ENCODE assay signal across 18 cellular contexts in the genomic region with DNA sequence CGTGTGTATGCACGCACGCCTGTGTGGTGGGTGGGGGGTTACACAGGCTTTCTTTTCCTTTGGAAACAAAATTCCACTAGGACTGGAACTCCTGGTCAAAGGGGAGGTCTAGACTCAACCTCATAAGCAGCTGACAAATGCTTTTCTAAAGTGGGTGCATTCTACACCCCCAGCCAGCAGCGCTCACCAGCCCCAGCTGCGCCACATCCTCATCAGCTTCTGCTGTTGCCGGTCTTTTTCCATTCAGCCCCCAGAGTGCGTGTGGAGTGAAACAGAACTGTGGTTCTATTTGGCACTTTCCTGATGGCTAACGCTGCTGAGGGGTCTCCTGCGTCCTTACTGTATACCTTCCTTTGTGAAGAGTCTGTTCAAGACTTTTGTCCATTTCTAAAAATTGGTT.
DNase-seq lines count a peak whose midpoint lies in the region; ATAC-seq, FAIRE-seq and TF ChIP-seq lines count a peak whose summit lies in the region.
"Had no signal": no experiment of that assay in that cellular context is flagged by ENCODE, and none has a peak within 500 bp of the region (broad histone marks: within the 10 kb centered on the region; RNA-seq: fewer than 3 reads in every experiment).

No MANE protein-coding gene starts in this region.

- TF ChIP-seq EP300 in GM12878 (IDR thresholded peaks at IDR 0.05; ENCODE audit: borderline replicate concordance in 1 of 2, control insufficient read depth in 1 of 2, low read depth in 2 of 2, low read length in 2 of 2): no peak
- TF ChIP-seq EP300 in ovary (IDR thresholded peaks at IDR 0.05): no peak

- no peak overlapping the region for H3K4me3 ChIP-seq in GM12878
- no peak overlapping the region for H3K4me3 ChIP-seq in left lung
- H3K4me3 ChIP-seq in ovary: no peak overlapping the region
- no peak overlapping the region for H3K4me3 ChIP-seq in thyroid gland (replicated peaks in 1 of 3)
- H3K4me3 ChIP-seq in hepatocyte: no peak overlapping the region
- H3K4me3 ChIP-seq: A549; BLaER1 treated with 17β-estradiol and CSF1 and Interleukin-3, amounts not matched to agents 10 nM and 100 nM; HAP-1 had no signal

- H3K9me3 ChIP-seq in GM12878 (replicated peaks; ENCODE audit: control insufficient read depth, insufficient read depth, low read length): no peaks in the 10 kb centered on the region
- H3K9me3 ChIP-seq in left lung: no peaks in the 10 kb centered on the region
- H3K9me3 ChIP-seq in ovary: no peaks in the 10 kb centered on the region
- H3K9me3 ChIP-seq in thyroid gland: no peaks in the 10 kb centered on the region
- no peaks in the 10 kb centered on the region for H3K9me3 ChIP-seq in hepatocyte (ENCODE audit: low read depth)
- H3K9me3 ChIP-seq: A549, HAP-1 had no signal

- no peak for FAIRE-seq in GM12878 (lab: Jason Lieb, UNC)
- FAIRE-seq: A549, GM19239 had no signal

- SMC1A ChIA-PET in GM12878 (lab: Charles Lee; ENCODE audit: uncharacterized antibody, unreplicated experiment): interaction anchor here (0.7 to 1.6 kb wide), 3 partner anchors 15 to 138 kb away, joined by 3 read pairs; no protein-coding TSS in a partner anchor

- H3K27ac ChIP-seq in GM12878 (ENCODE audit: control insufficient read depth, insufficient read depth): no peak overlapping the region
- no peak overlapping the region for H3K27ac ChIP-seq in left lung
- no peak overlapping the region for H3K27ac ChIP-seq in ovary
- no peak overlapping the region for H3K27ac ChIP-seq in thyroid gland
- no peak overlapping the region for H3K27ac ChIP-seq in hepatocyte
- H3K27ac ChIP-seq: 22Rv1, A549 had no signal

- CTCF ChIA-PET in GM12878 (lab: Yijun Ruan, JAX): no interaction called here

- H3K9me3 Mint-ChIP-seq in stimulated activated memory B cell treated with anti-CD40 and anti-IgM and Interleukin-4, amounts not matched to agents 10 μg/mL and 1 μg/mL and 100 μg/mL, for 72 hours: no peaks in the 10 kb centered on the region
- H3K9me3 Mint-ChIP-seq: CD8-positive, alpha-beta T cell had no signal

- RAD21 ChIA-PET in GM12878 (lab: Charles Lee; ENCODE audit: unreplicated experiment): interaction anchor here (1.6 kb wide), 1 partner anchor 34 kb away, joined by 3 read pairs; no protein-coding TSS in a partner anchor

- BruUV-seq in GM12878 (replicated peaks; lab: Mats Ljungman, UMichigan): TSS peak; percentile 12

- H3K9ac ChIP-seq in GM12878 (ENCODE audit: control insufficient read depth, insufficient read depth, low read length): no peak overlapping the region

- no peaks in the 10 kb centered on the region for H3K9me2 ChIP-seq in hepatocyte (replicated peaks; ENCODE audit: insufficient read depth)

- intact Hi-C loops in Right ventricle myocardium inferior (cut with DNase I) (no loop called here), left cardiac atrium (cut with DNase I) (no loop called here), GM12878 (cut with micrococcal nuclease; ENCODE audit: unreplicated experiment) (no loop called here), left lung (cut with DNase I) (no loop called here), ovary (cut with DNase I) (no loop called here), thyroid gland (cut with DNase I) (no loop called here)

- DNase-seq in Right ventricle myocardium inferior (ENCODE audit: missing footprints) (peak; percentile 7), left cardiac atrium (no peak), GM12878 (ENCODE audit: low read depth, low spot score) (no peak), left lung (peak in 1 of 2 donors; percentile 32), ovary (no peak), thyroid gland (no peak), hepatocyte (ENCODE audit: low spot score) (no peak)
- DNase-seq: CD8-positive, alpha-beta T cell; DMS 273 treated with DMSO at 0.1 percent for 48 hours; DMS53; DND-41; EL had no signal

- H3K4me3 Mint-ChIP-seq in stimulated activated memory B cell treated with anti-CD40 and anti-IgM and Interleukin-4, amounts not matched to agents 10 μg/mL and 1 μg/mL and 100 μg/mL, for 72 hours: no peak overlapping the region
- H3K4me3 Mint-ChIP-seq: CD8-positive, alpha-beta T cell had no signal

- peaks cover 4 to 12% of the 10 kb centered on the region in 2 experiments; a peak in 3 of 4 replicates for H3K36me3 ChIP-seq in GM12878 (ENCODE audit: control insufficient read depth in 2 of 2, insufficient read depth in 2 of 2, low read length in 1 of 2)
- no peaks in the 10 kb centered on the region for H3K36me3 ChIP-seq in left lung
- no peaks in the 10 kb centered on the region for H3K36me3 ChIP-seq in ovary
- no peaks in the 10 kb centered on the region for H3K36me3 ChIP-seq in thyroid gland
- H3K36me3 ChIP-seq in hepatocyte (replicated peaks; ENCODE audit: insufficient read depth, low read depth): no peaks in the 10 kb centered on the region

- in situ Hi-C loops in GM12878 (cut with MboI): no loop called here

- TF ChIP-seq RAD21 in GM12878 (IDR thresholded peaks at IDR 0.05; ENCODE audit: insufficient read depth, low read depth, low read length): no peak

- POLR2A ChIA-PET in GM12878 (lab: Charles Lee): no interaction called here

- no peak for TF ChIP-seq CTCF in GM12878 (IDR thresholded peaks at IDR 0.05 in 2 of 3, conservative IDR thresholded peaks at IDR 0.05 in 1 of 3; ENCODE audit: control insufficient read depth in 2 of 3, extremely low read depth in 1 of 3, insufficient read depth in 1 of 3, low read depth in 3 of 3, low read length in 3 of 3)
- no peak for TF ChIP-seq CTCF in left lung (IDR thresholded peaks at IDR 0.05)
- TF ChIP-seq CTCF in ovary (IDR thresholded peaks at IDR 0.05): no peak
- TF ChIP-seq CTCF in thyroid gland (IDR thresholded peaks at IDR 0.05): no peak
- no peak for TF ChIP-seq CTCF in hepatocyte (IDR thresholded peaks at IDR 0.05; ENCODE audit: poor library complexity)

- ATAC-seq in Right ventricle myocardium inferior (no peak), left cardiac atrium (no peak), GM12878 (no peak), left lung (peak; percentile 11)
- no peak for ATAC-seq in stimulated activated memory B cell treated with anti-CD40 and anti-IgM and Interleukin-4, amounts not matched to agents 10 μg/mL and 1 μg/mL and 100 μg/mL, for 72 hours
- ATAC-seq: A549; CD8-positive, alpha-beta T cell had no signal

- peaks cover 4% of the 10 kb centered on the region; the same call in 1 of the 2 replicates for H3K4me1 ChIP-seq in GM12878 (ENCODE audit: control insufficient read depth, insufficient read depth, low read length)
- no peaks in the 10 kb centered on the region for H3K4me1 ChIP-seq in left lung
- no peaks in the 10 kb centered on the region for H3K4me1 ChIP-seq in ovary (ENCODE audit: insufficient read depth)
- H3K4me1 ChIP-seq in thyroid gland: peaks cover 0 to 3% of the 10 kb centered on the region in 2 donors
- no peaks in the 10 kb centered on the region for H3K4me1 ChIP-seq in hepatocyte (ENCODE audit: insufficient read depth)
- H3K4me1 ChIP-seq: HAP-1 had no signal

- TF ChIP-seq POLR2A in GM12878 (IDR thresholded peaks at IDR 0.05; ENCODE audit: low read depth, low read length) (no peak), ovary (IDR thresholded peaks at IDR 0.05) (no peak), thyroid gland (IDR thresholded peaks at IDR 0.05) (no peak)

- over 99% methylated on average over 9 of the region's 9 CpGs for WGBS in GM12878 (ENCODE audit: insufficient coverage, insufficient replicate concordance, low lambda C conversion rate, missing lambda C conversion rate)
- WGBS in ovary, 3 donors: 78 to 94% (median 79%) methylated on average over 8 to 9 of the region's 9 CpGs
- 94 to 98% methylated on average over 9 of the region's 9 CpGs for WGBS in thyroid gland, 2 donors
- 94% methylated on average over 9 of the region's 9 CpGs for WGBS in hepatocyte (ENCODE audit: low lambda C conversion rate, missing lambda C conversion rate)

- H3K36me3 Mint-ChIP-seq in stimulated activated memory B cell treated with anti-CD40 and anti-IgM and Interleukin-4, amounts not matched to agents 10 μg/mL and 1 μg/mL and 100 μg/mL, for 72 hours: peaks cover 59% of the 10 kb centered on the region
- H3K36me3 Mint-ChIP-seq: CD8-positive, alpha-beta T cell had no signal

- peak overlapping the region; percentile 93 for H3K27ac Mint-ChIP-seq in stimulated activated memory B cell treated with anti-CD40 and anti-IgM and Interleukin-4, amounts not matched to agents 10 μg/mL and 1 μg/mL and 100 μg/mL, for 72 hours
- H3K27ac Mint-ChIP-seq: CD8-positive, alpha-beta T cell had no signal

- H3K27me3 Mint-ChIP-seq in stimulated activated memory B cell treated with anti-CD40 and anti-IgM and Interleukin-4, amounts not matched to agents 10 μg/mL and 1 μg/mL and 100 μg/mL, for 72 hours: no peaks in the 10 kb centered on the region

- H3K4me1 Mint-ChIP-seq in stimulated activated memory B cell treated with anti-CD40 and anti-IgM and Interleukin-4, amounts not matched to agents 10 μg/mL and 1 μg/mL and 100 μg/mL, for 72 hours: peaks cover 68% of the 10 kb centered on the region

- H3K4me2 ChIP-seq in GM12878 (ENCODE audit: control insufficient read depth, insufficient read depth): no peak overlapping the region
- no peak overlapping the region for H3K4me2 ChIP-seq in hepatocyte
- H3K4me2 ChIP-seq: A549 had no signal

- H3K27me3 ChIP-seq in GM12878 (replicated peaks in 1 of 2; ENCODE audit: control insufficient read depth in 2 of 2, insufficient read depth in 2 of 2, low read length in 1 of 2) (no peaks in the 10 kb centered on the region), left lung (no peaks in the 10 kb centered on the region), ovary (no peaks in the 10 kb centered on the region), thyroid gland (no peaks in the 10 kb centered on the region), hepatocyte (no peaks in the 10 kb centered on the region)

- H2AFZ ChIP-seq in GM12878 (ENCODE audit: control insufficient read depth, low read depth, low read length) (no peak overlapping the region), hepatocyte (no peak overlapping the region)

- no peaks in the 10 kb centered on the region for H4K20me1 ChIP-seq in GM12878 (ENCODE audit: control insufficient read depth, insufficient read depth)
- no peaks in the 10 kb centered on the region for H4K20me1 ChIP-seq in hepatocyte (ENCODE audit: insufficient read depth, poor library complexity, severe bottlenecking)

- H3K79me2 ChIP-seq in GM12878 (ENCODE audit: control insufficient read depth, insufficient read depth, low read length) (no peaks in the 10 kb centered on the region), hepatocyte (peaks cover 2% of the 10 kb centered on the region)

TF ChIP-seq in GM12878, 131 proteins besides CTCF, POLR2A, EP300 and RAD21 (continues in another document):
- TF ChIP-seq ZNF207 (IDR thresholded peaks at IDR 0.05; ENCODE audit: borderline replicate concordance): no peak
- no peak for TF ChIP-seq HDAC2 (IDR thresholded peaks at IDR 0.05)
- TF ChIP-seq CREM (IDR thresholded peaks at IDR 0.05; ENCODE audit: low read depth): no peak
- TF ChIP-seq HCFC1 (IDR thresholded peaks at IDR 0.05; ENCODE audit: low read length): no peak
- no peak for TF ChIP-seq HDGF (IDR thresholded peaks at IDR 0.05)
- no peak for TF ChIP-seq TAF1 (IDR thresholded peaks at IDR 0.05; ENCODE audit: borderline replicate concordance, low read depth, low read length)
- no peak for TF ChIP-seq RELA (IDR thresholded peaks at IDR 0.05; ENCODE audit: borderline replicate concordance, partially characterized antibody)
- TF ChIP-seq CHD1 (IDR thresholded peaks at IDR 0.05; ENCODE audit: low read depth, low read length): no peak
